Comparison of ENCODE assay signal across 20 cellular contexts in genomic region chr2:12087175-12087574, GRCh38.
"Had no signal": no experiment of that assay in that cellular context is flagged by ENCODE, and none has a peak within 500 bp of the region (broad histone marks: within the 10 kb centered on the region; RNA-seq: fewer than 3 reads in every experiment).

No MANE protein-coding gene starts in this region.

- DNase-seq: activated CD4-positive, alpha-beta T cell treated with anti-CD3 and anti-CD28 coated beads for 1 hour; activated effector memory CD4-positive, alpha-beta T cell treated with anti-CD3 and anti-CD28 coated beads, Interleukin-2, amount 50 U/mL, for 16 hours; activated naive CD4-positive, alpha-beta T cell treated with anti-CD3 and anti-CD28 coated beads, Interleukin-2, amount 50 U/mL, for 16 hours; activated T-cell treated with anti-CD3 and anti-CD28 coated beads, Interleukin-2, amount 50 U/mL, for 72 hours; foreskin keratinocyte; glutamatergic neuron; hypothalamus; midbrain; occipital lobe; posterior cingulate gyrus; retina; stimulated activated naive CD8-positive, alpha-beta T cell treated with anti-CD3 and anti-CD28 coated beads, Interleukin-15, Interleukin-2, amounts not matched to agents 100 U/mL and 50 U/mL, for 24 hours; substantia nigra; tibial artery had no signal

- ATAC-seq: activated T-cell treated with anti-CD3 and anti-CD28 coated beads, Interleukin-2, amount 50 U/mL, for 72 hours; left lobe of liver; stimulated activated naive CD8-positive, alpha-beta T cell treated with anti-CD3 and anti-CD28 coated beads, Interleukin-15, Interleukin-2, amounts not matched to agents 100 U/mL and 50 U/mL, for 24 hours had no signal

- H3K27ac ChIP-seq: ascending aorta, coronary artery, foreskin keratinocyte, tibial artery, VCaP had no signal

- H3K27ac Mint-ChIP-seq: activated T-cell treated with anti-CD3 and anti-CD28 coated beads, Interleukin-2, amount 50 U/mL, for 72 hours had no signal

- H3K36me3 ChIP-seq: ascending aorta, tibial artery had no signal

- H3K4me3 ChIP-seq: ascending aorta, coronary artery, lung, tibial artery had no signal

- H3K9me3 ChIP-seq: ascending aorta, tibial artery had no signal

- H3K4me1 ChIP-seq: ascending aorta, tibial artery had no signal

- H3K4me3 Mint-ChIP-seq: activated T-cell treated with anti-CD3 and anti-CD28 coated beads, Interleukin-2, amount 50 U/mL, for 72 hours; central memory CD8-positive, alpha-beta T cell had no signal

- H3K27me3 Mint-ChIP-seq: central memory CD8-positive, alpha-beta T cell had no signal

- H3K9me3 Mint-ChIP-seq: activated T-cell treated with anti-CD3 and anti-CD28 coated beads, Interleukin-2, amount 50 U/mL, for 72 hours; central memory CD8-positive, alpha-beta T cell had no signal

- H3K27me3 ChIP-seq: ascending aorta, foreskin keratinocyte, tibial artery had no signal
